15 cellular contexts compared by ENCODE assay signal in the genomic region with DNA sequence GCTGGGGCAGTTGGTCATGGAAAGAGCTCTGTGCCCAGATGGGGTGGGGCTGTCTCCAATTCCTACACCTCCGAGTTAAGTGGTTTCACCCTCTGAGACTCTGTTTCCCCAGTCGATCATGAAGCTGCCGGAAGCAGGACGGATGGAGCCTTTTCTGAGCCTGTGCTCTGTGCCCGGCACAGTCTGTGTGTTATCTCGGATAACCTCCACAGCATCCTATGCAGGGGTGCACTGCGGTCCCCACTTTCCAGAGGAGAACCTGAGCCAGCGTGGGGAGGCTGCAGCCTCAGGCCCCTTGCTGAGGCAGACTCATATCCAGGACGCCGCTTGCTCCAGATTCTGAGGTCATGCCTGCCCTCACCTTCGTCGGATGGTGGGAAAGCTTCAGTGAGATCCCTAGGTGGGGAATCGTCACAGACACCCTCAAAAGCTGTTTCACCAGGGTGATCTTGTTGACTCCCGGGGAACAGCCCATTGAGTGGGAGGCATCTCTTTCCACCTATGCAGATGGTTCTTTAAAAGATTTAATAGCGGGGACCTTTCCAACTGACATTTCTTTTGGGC. TPM values are rescaled to one million over a fixed set of nuclear protein-coding genes. Genes with fewer than 3 reads are reported as not detected.
A peak's percentile ranks its signal among the peaks of the same experiment; 100 is the strongest.
DNase-seq lines count a peak whose midpoint lies in the region; ATAC-seq and TF ChIP-seq lines count a peak whose summit lies in the region.
"Had no signal": no experiment of that assay in that cellular context is flagged by ENCODE, and none has a peak within 500 bp of the region (broad histone marks: within the 10 kb centered on the region; RNA-seq: fewer than 3 reads in every experiment).

No MANE protein-coding gene starts in this region.

- H3K27me3 Mint-ChIP-seq in WTC11 (ENCODE audit: low read depth): no peaks in the 10 kb centered on the region

- H3K36me3 ChIP-seq in heart right ventricle (no peaks in the 10 kb centered on the region), mucosa of descending colon (ENCODE audit: low read depth) (no peaks in the 10 kb centered on the region), suprapubic skin (no peaks in the 10 kb centered on the region)
- H3K36me3 ChIP-seq: HAP-1 had no signal

- H3K9me3 ChIP-seq in heart right ventricle: no peaks in the 10 kb centered on the region
- no peaks in the 10 kb centered on the region for H3K9me3 ChIP-seq in mucosa of descending colon
- H3K9me3 ChIP-seq in suprapubic skin: no peaks in the 10 kb centered on the region
- H3K9me3 ChIP-seq: A549, HAP-1 had no signal

- no peak for TF ChIP-seq EP300 in suprapubic skin (IDR thresholded peaks at IDR 0.05)

- H3K4me1 Mint-ChIP-seq in WTC11: peaks cover 7% of the 10 kb centered on the region; the same call in 1 of the 2 replicates

- peak; percentile 27 for DNase-seq in Right ventricle myocardium superior
- DNase-seq in heart right ventricle: no peak
- peak; percentile 3 for DNase-seq in WTC11 (ENCODE audit: low spot score)
- DNase-seq in mucosa of descending colon: peak in 2 of 3 donors; percentile 8 to 13
- peak; percentile 30 to 61 for DNase-seq in suprapubic skin (ENCODE audit: low spot score in 2 of 2)
- no peak for DNase-seq in substantia nigra (lab: John Stamatoyannopoulos, UW)
- DNase-seq in NCI-H748 (lab: John Stamatoyannopoulos, UW; ENCODE audit: unreplicated experiment): no peak
- DNase-seq: DMS53, NCI-H187 treated with DMSO at 0.1 percent for 48 hours, NCI-H446, NCI-H748 treated with DMSO at 0.1 percent for 48 hours, PC-9 had no signal

- H3K4me1 ChIP-seq in heart right ventricle: peaks cover 0 to 4% (median 0%) of the 10 kb centered on the region in 9 donors
- no peaks in the 10 kb centered on the region for H3K4me1 ChIP-seq in mucosa of descending colon (ENCODE audit: low read depth)
- H3K4me1 ChIP-seq in suprapubic skin: no peaks in the 10 kb centered on the region
- H3K4me1 ChIP-seq: HAP-1 had no signal

- no peak overlapping the region for H3K27ac Mint-ChIP-seq in WTC11

- ATAC-seq in Right ventricle myocardium superior (ENCODE audit: poor library complexity) (no peak), heart right ventricle (no peak), WTC11 (no peak), mucosa of descending colon (no peak), GM18519 (IDR thresholded peaks at IDR 0.05; ENCODE audit: low FRiP score, unreplicated experiment) (no peak)
- ATAC-seq: A549 had no signal

- H3K4me3 ChIP-seq in heart right ventricle (no peak overlapping the region), mucosa of descending colon (no peak overlapping the region), suprapubic skin (no peak overlapping the region)
- H3K4me3 ChIP-seq: A549, HAP-1, PC-9 had no signal

- H3K9me3 Mint-ChIP-seq in WTC11: no peaks in the 10 kb centered on the region

- CTCF ChIA-PET in WTC11 (lab: Charles Lee): no interaction called here

- H3K27me3 ChIP-seq in heart right ventricle (peaks cover 0 to 4% (median 0%) of the 10 kb centered on the region in 7 donors), suprapubic skin (no peaks in the 10 kb centered on the region)

- intact Hi-C loops in Right ventricle myocardium superior (cut with DNase I): no loop called here
- intact Hi-C loops in heart right ventricle (cut with DNase I): no loop called here
- intact Hi-C loops in mucosa of descending colon (cut with DNase I, micrococcal nuclease): no loop called here

- TF ChIP-seq POLR2A in suprapubic skin (IDR thresholded peaks at IDR 0.05): no peak

- no peak overlapping the region for H3K4me3 Mint-ChIP-seq in WTC11

- TF ChIP-seq CTCF in heart right ventricle (IDR thresholded peaks at IDR 0.05): no peak
- TF ChIP-seq CTCF in WTC11 (IDR thresholded peaks at IDR 0.05): no peak
- TF ChIP-seq CTCF in mucosa of descending colon (IDR thresholded peaks at IDR 0.05): no peak
- TF ChIP-seq CTCF in suprapubic skin (IDR thresholded peaks at IDR 0.05): no peak

- H3K36me3 Mint-ChIP-seq in WTC11: no peaks in the 10 kb centered on the region

- no peak overlapping the region for H3K27ac ChIP-seq in heart right ventricle
- no peak overlapping the region for H3K27ac ChIP-seq in suprapubic skin
- H3K27ac ChIP-seq in substantia nigra (ENCODE audit: low read depth, low read length, poor library complexity, severe bottlenecking): no peak overlapping the region
- H3K27ac ChIP-seq: PC-9 had no signal

- POLR2A ChIA-PET in WTC11 (lab: Charles Lee): no interaction called here

- WGBS in heart right ventricle, 2 donors: 94% methylated on average over 15 of the region's 15 CpGs
- 96% methylated on average over 11 of the region's 15 CpGs for WGBS in suprapubic skin

TF ChIP-seq in WTC11, 78 proteins besides CTCF, POLR2A, EP300 and RAD21 (continues in another document):
- TF ChIP-seq CBFB (CRISPR knock-in tag; IDR thresholded peaks at IDR 0.05; ENCODE audit: low read depth) (no peak), NFATC4 (CRISPR knock-in tag; IDR thresholded peaks at IDR 0.05) (no peak), CREM (CRISPR knock-in tag; IDR thresholded peaks at IDR 0.05) (no peak), CREB1 (CRISPR knock-in tag; IDR thresholded peaks at IDR 0.05) (no peak), ZNF219 (CRISPR knock-in tag; IDR thresholded peaks at IDR 0.05; ENCODE audit: borderline replicate concordance) (no peak)
- TF ChIP-seq, protein P1, sequence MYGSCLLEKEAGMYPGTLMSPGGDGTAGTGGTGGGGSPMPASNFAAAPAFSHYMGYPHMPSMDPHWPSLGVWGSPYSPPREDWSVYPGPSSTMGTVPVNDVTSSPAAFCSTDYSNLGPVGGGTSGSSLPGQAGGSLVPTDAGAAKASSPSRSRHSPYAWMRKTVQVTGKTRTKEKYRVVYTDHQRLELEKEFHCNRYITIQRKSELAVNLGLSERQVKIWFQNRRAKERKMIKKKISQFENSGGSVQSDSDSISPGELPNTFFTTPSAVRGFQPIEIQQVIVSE (CRISPR knock-in tag; IDR thresholded peaks at IDR 0.05; ENCODE audit: borderline replicate concordance): no peak
- TF ChIP-seq, protein P2, sequence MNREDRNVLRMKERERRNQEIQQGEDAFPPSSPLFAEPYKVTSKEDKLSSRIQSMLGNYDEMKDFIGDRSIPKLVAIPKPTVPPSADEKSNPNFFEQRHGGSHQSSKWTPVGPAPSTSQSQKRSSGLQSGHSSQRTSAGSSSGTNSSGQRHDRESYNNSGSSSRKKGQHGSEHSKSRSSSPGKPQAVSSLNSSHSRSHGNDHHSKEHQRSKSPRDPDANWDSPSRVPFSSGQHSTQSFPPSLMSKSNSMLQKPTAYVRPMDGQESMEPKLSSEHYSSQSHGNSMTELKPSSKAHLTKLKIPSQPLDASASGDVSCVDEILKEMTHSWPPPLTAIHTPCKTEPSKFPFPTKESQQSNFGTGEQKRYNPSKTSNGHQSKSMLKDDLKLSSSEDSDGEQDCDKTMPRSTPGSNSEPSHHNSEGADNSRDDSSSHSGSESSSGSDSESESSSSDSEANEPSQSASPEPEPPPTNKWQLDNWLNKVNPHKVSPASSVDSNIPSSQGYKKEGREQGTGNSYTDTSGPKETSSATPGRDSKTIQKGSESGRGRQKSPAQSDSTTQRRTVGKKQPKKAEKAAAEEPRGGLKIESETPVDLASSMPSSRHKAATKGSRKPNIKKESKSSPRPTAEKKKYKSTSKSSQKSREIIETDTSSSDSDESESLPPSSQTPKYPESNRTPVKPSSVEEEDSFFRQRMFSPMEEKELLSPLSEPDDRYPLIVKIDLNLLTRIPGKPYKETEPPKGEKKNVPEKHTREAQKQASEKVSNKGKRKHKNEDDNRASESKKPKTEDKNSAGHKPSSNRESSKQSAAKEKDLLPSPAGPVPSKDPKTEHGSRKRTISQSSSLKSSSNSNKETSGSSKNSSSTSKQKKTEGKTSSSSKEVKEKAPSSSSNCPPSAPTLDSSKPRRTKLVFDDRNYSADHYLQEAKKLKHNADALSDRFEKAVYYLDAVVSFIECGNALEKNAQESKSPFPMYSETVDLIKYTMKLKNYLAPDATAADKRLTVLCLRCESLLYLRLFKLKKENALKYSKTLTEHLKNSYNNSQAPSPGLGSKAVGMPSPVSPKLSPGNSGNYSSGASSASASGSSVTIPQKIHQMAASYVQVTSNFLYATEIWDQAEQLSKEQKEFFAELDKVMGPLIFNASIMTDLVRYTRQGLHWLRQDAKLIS (CRISPR knock-in tag; IDR thresholded peaks at IDR 0.05; ENCODE audit: borderline replicate concordance): no peak
- TF ChIP-seq, protein P3, sequence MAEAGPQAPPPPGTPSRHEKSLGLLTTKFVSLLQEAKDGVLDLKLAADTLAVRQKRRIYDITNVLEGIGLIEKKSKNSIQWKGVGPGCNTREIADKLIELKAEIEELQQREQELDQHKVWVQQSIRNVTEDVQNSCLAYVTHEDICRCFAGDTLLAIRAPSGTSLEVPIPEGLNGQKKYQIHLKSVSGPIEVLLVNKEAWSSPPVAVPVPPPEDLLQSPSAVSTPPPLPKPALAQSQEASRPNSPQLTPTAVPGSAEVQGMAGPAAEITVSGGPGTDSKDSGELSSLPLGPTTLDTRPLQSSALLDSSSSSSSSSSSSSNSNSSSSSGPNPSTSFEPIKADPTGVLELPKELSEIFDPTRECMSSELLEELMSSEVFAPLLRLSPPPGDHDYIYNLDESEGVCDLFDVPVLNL (CRISPR knock-in tag; IDR thresholded peaks at IDR 0.05; ENCODE audit: borderline replicate concordance, low read depth): no peak
- TF ChIP-seq, protein P4, sequence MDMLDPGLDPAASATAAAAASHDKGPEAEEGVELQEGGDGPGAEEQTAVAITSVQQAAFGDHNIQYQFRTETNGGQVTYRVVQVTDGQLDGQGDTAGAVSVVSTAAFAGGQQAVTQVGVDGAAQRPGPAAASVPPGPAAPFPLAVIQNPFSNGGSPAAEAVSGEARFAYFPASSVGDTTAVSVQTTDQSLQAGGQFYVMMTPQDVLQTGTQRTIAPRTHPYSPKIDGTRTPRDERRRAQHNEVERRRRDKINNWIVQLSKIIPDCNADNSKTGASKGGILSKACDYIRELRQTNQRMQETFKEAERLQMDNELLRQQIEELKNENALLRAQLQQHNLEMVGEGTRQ (CRISPR knock-in tag; IDR thresholded peaks at IDR 0.05): no peak
- TF ChIP-seq, protein P5, sequence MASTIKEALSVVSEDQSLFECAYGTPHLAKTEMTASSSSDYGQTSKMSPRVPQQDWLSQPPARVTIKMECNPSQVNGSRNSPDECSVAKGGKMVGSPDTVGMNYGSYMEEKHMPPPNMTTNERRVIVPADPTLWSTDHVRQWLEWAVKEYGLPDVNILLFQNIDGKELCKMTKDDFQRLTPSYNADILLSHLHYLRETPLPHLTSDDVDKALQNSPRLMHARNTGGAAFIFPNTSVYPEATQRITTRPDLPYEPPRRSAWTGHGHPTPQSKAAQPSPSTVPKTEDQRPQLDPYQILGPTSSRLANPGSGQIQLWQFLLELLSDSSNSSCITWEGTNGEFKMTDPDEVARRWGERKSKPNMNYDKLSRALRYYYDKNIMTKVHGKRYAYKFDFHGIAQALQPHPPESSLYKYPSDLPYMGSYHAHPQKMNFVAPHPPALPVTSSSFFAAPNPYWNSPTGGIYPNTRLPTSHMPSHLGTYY (CRISPR knock-in tag; IDR thresholded peaks at IDR 0.05): no peak

RNA-seq across cellular contexts. Expression of a gene that starts 6.9 kb away (rescaled TPM):
- 12.7 TPM for total RNA-seq in Right ventricle myocardium superior
- 10 to 100 TPM in 7 of 10 donors, 1 to 10 TPM in 3; 8.1 to 60.0 (median 12.2) TPM for total RNA-seq in heart right ventricle
- 10 to 100 TPM; 13.8 to 19.7 TPM for polyA plus RNA-seq in heart right ventricle
- total RNA-seq in WTC11 (2021): 13.5 to 17.7 TPM (median 16.4 TPM) in 3 replicates
- 10 to 100 TPM in 2 of 3 donors, 1 to 10 TPM in 1; 8.6 to 62.3 (median 22.2) TPM for total RNA-seq in mucosa of descending colon
- 10 to 100 TPM in 3 of 4 donors, 1 to 10 TPM in 1; 8.6 to 16.5 (median 15.4) TPM for total RNA-seq in suprapubic skin

Comparison
In these comparisons a context has a peak if more than half of its experiments do, and no peak if none do; other contexts are left out.
1. DNase-seq: peak in Right ventricle myocardium superior (single experiment), WTC11 (single experiment), mucosa of descending colon (2 of 3) and suprapubic skin (2 of 2); none in heart right ventricle (0 of 2), substantia nigra (0 of 49) and NCI-H748 (single experiment).